ENCODE assay signal across 9 cellular contexts in the genomic region with DNA sequence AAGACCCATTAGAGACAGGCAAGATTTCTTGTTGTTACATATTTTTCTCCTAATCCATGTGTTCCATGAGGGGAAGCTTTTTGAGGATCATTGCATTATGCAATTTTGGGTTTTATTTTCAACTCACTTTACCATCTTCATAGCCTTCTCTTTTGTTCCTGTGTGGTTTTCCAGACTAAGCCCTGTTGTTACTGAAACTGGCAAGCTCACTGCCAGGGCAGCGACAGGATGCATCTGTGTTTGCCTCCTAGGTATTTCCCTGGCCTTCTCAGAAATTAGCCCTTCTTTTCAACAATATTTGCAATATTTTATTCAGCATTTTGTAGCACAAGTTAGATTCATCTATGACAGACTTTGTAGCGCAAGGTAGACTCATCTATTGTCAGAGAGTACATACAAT.
"Had no signal": no experiment of that assay in that cellular context is flagged by ENCODE, and none has a peak within 500 bp of the region (broad histone marks: within the 10 kb centered on the region; RNA-seq: fewer than 3 reads in every experiment).

No MANE protein-coding gene starts in this region.

- H3K9me3 ChIP-seq: HAP-1 had no signal

- H3K4me1 ChIP-seq: HAP-1 had no signal

- H3K27ac Mint-ChIP-seq: GM23338, H9, HFFc6 had no signal

- H2AFZ ChIP-seq: GM23248, GM23338 had no signal

- H3K4me2 ChIP-seq: GM23338 had no signal

- DNase-seq: GM23248, GOT3, H7, H9, HCEC 1CT, HFFc6 had no signal

- H3K9me3 Mint-ChIP-seq: HFFc6 had no signal

- H3K4me3 Mint-ChIP-seq: GM23338, H9, HFFc6 had no signal

- H3K36me3 ChIP-seq: HAP-1 had no signal

- H3K27ac ChIP-seq: GM23248 had no signal

- ATAC-seq: GM23338, HCT116 had no signal

- H3K9ac ChIP-seq: GM23248 had no signal

- H3K4me3 ChIP-seq: GM23248, GM23338, HAP-1 had no signal
